16 cellular contexts compared by ENCODE assay signal in genomic region chr18:63225434-63225833, GRCh38.
"Had no signal": no experiment of that assay in that cellular context is flagged by ENCODE, and none has a peak within 500 bp of the region (broad histone marks: within the 10 kb centered on the region; RNA-seq: fewer than 3 reads in every experiment).

No MANE protein-coding gene starts in this region.

- H3K27me3 Mint-ChIP-seq: activated CD4-positive, alpha-beta T cell treated with anti-CD3 and anti-CD28 coated beads, Interleukin-2, amount 10 ng/mL, durations not matched to agents 24 days and 14 days; activated naive CD8-positive, alpha-beta T cell treated with anti-CD3 and anti-CD28 coated beads, Interleukin-2, amount 10 ng/mL, durations not matched to agents 7 days and 5 days; stimulated activated naive B cell treated with anti-CD40 and anti-IgM and Interleukin-4, amounts not matched to agents 10 μg/mL and 1 μg/mL and 100 μg/mL, for 72 hours had no signal

- H3K4me1 ChIP-seq: parathyroid adenoma had no signal

- DNase-seq: activated CD4-positive, alpha-beta T cell treated with anti-CD3 and anti-CD28 coated beads, Interleukin-2, amount 10 ng/mL, durations not matched to agents 24 days and 14 days; activated CD4-positive, CD25-positive, alpha-beta regulatory T cell; activated CD8-positive, alpha-beta memory T cell treated with anti-CD3 and anti-CD28 coated beads for 24 hours; activated naive CD8-positive, alpha-beta T cell treated with anti-CD3 and anti-CD28 coated beads, Interleukin-2, amount 10 ng/mL, durations not matched to agents 7 days and 5 days; activated T-cell treated with anti-CD3 and anti-CD28 coated beads for 4 hours; aorta; erythroblast; natural killer cell; stimulated activated CD4-positive, alpha-beta T cell treated with anti-CD3 and anti-CD28 coated beads, Interleukin-12 subunit alpha, Interleukin-12 subunit beta, amount 100 ng/mL, for 4 hours; stimulated activated naive B cell treated with anti-CD40 and anti-IgM and Interleukin-4, amounts not matched to agents 10 μg/mL and 1 μg/mL and 100 μg/mL, for 72 hours; tibial artery; uterus had no signal

- ATAC-seq: gastroesophageal sphincter, natural killer cell had no signal

- H3K4me3 ChIP-seq: gastroesophageal sphincter, lung, tibial artery, uterus had no signal

- H3K36me3 ChIP-seq: gastroesophageal sphincter, neutrophil, tibial artery, uterus had no signal

- H2AFZ ChIP-seq: parathyroid adenoma had no signal

- H3K27ac ChIP-seq: gastroesophageal sphincter, neutrophil, parathyroid adenoma, tibial artery, uterus had no signal

- H3K9me3 ChIP-seq: neutrophil, uterus had no signal

- H3K9me3 Mint-ChIP-seq: activated naive CD8-positive, alpha-beta T cell treated with anti-CD3 and anti-CD28 coated beads, Interleukin-2, amount 10 ng/mL, durations not matched to agents 7 days and 5 days; natural killer cell had no signal

- H3K36me3 Mint-ChIP-seq: natural killer cell had no signal

- H3K4me3 Mint-ChIP-seq: natural killer cell; stimulated activated naive B cell treated with anti-CD40 and anti-IgM and Interleukin-4, amounts not matched to agents 10 μg/mL and 1 μg/mL and 100 μg/mL, for 72 hours had no signal

- H3K9ac ChIP-seq: parathyroid adenoma had no signal

- H3K27me3 ChIP-seq: gastroesophageal sphincter, neutrophil, tibial artery, uterus had no signal
